ENCODE assay signal across 21 cellular contexts in genomic region chr1:243217401-243217800, GRCh38. TPM values are rescaled to one million over a fixed set of nuclear protein-coding genes. Genes with fewer than 3 reads are reported as not detected.
DNase-seq lines count a peak whose midpoint lies in the region; ATAC-seq and TF ChIP-seq lines count a peak whose summit lies in the region.
"Had no signal": no experiment of that assay in that cellular context is flagged by ENCODE, and none has a peak within 500 bp of the region (broad histone marks: within the 10 kb centered on the region; RNA-seq: fewer than 3 reads in every experiment).

No MANE protein-coding gene starts in this region.

- no peak for TF ChIP-seq CTCF in SK-N-SH (IDR thresholded peaks at IDR 0.05)
- no peak for TF ChIP-seq CTCF in chondrocyte (IDR thresholded peaks at IDR 0.05)
- no peak for TF ChIP-seq CTCF in smooth muscle cell (IDR thresholded peaks at IDR 0.05; ENCODE audit: borderline replicate concordance, insufficient read depth, poor library complexity, severe bottlenecking)

- H3F3A ChIP-seq in SK-N-SH (replicated peaks; ENCODE audit: insufficient read depth) (peaks cover 52% of the 10 kb centered on the region), smooth muscle cell (ENCODE audit: low read depth) (peaks cover 37% of the 10 kb centered on the region)

- H3K4me2 ChIP-seq in SK-N-SH, result no peak overlapping the region
- no peak overlapping the region for H3K4me2 ChIP-seq in smooth muscle cell

- no peak overlapping the region for H2AFZ ChIP-seq in SK-N-SH (ENCODE audit: low read depth)
- no peak overlapping the region for H2AFZ ChIP-seq in smooth muscle cell (ENCODE audit: low read depth)
- H2AFZ ChIP-seq: GM23248 had no signal

- H3K9ac ChIP-seq in SK-N-SH (no peak overlapping the region), smooth muscle cell (ENCODE audit: low read depth) (no peak overlapping the region)
- H3K9ac ChIP-seq: GM23248 had no signal

- H3K36me3 Mint-ChIP-seq in chondrocyte (ENCODE audit: low read depth), result peaks cover 10% of the 10 kb centered on the region

- H3K9me3 Mint-ChIP-seq in chondrocyte (ENCODE audit: low read depth), result no peaks in the 10 kb centered on the region

- no peak for DNase-seq in SK-N-SH
- DNase-seq in chondrocyte (ENCODE audit: low spot score), result no peak
- peak; percentile 72 for DNase-seq in fibroblast of peridontal ligament (ENCODE audit: extremely low read depth)
- no peak for DNase-seq in smooth muscle cell (lab: John Stamatoyannopoulos, UW; ENCODE audit: unreplicated experiment)
- no peak for DNase-seq in glomerular visceral epithelial cell (ENCODE audit: extremely low spot score)
- DNase-seq in NCI-H69 (lab: John Stamatoyannopoulos, UW), result no peak
- no peak for DNase-seq in NCI-H1694 treated with DMSO at 0.1 percent for 48 hours (lab: John Stamatoyannopoulos, UW)
- DNase-seq: KBM-7, MV-4-11, NCI-H1105, NCI-H1436 treated with DMSO at 0.1 percent for 48 hours, NCI-H1930, NCI-H2107, NCI-H524 treated with DMSO at 0.1 percent for 48 hours, Right ventricle myocardium superior, RPMI8226 had no signal

- WGBS in SK-N-SH (ENCODE audit: low lambda C conversion rate), result 88% methylated on average over 2 of the region's 2 CpGs
- 91% methylated on average over 2 of the region's 2 CpGs for WGBS in smooth muscle cell (ENCODE audit: low lambda C conversion rate)

- TF ChIP-seq RAD21 in SK-N-SH (IDR thresholded peaks at IDR 0.05; ENCODE audit: low read length), result no peak

- H3K79me2 ChIP-seq in SK-N-SH (ENCODE audit: insufficient read depth) (peaks cover 100% of the 10 kb centered on the region), smooth muscle cell (ENCODE audit: low read depth) (peaks cover 87% of the 10 kb centered on the region)

- POLR2A ChIA-PET in SK-N-SH (lab: Yijun Ruan, JAX), result no interaction called here

- H3K27me3 Mint-ChIP-seq in chondrocyte (ENCODE audit: low read depth), result no peaks in the 10 kb centered on the region

- CTCF ChIA-PET in SK-N-SH (lab: Yijun Ruan, JAX), result no interaction called here

- H3K9me2 ChIP-seq in SK-N-SH, result no peaks in the 10 kb centered on the region

- no peak for TF ChIP-seq EP300 in SK-N-SH (IDR thresholded peaks at IDR 0.05; ENCODE audit: borderline replicate concordance in 1 of 2, low read depth in 1 of 2, low read length in 1 of 2)

- H3K9me3 ChIP-seq in SK-N-SH (no peaks in the 10 kb centered on the region), smooth muscle cell (replicated peaks; ENCODE audit: low read depth) (no peaks in the 10 kb centered on the region)
- H3K9me3 ChIP-seq: HAP-1, SJSA1 had no signal

- H3K27ac ChIP-seq in SK-N-SH (ENCODE audit: low read depth in 2 of 2, low read length in 1 of 2) (peak overlapping the region; percentile 2 to 53; a peak in 3 of 4 replicates), smooth muscle cell (ENCODE audit: low read depth) (peak overlapping the region; percentile 10)
- H3K27ac ChIP-seq: 22Rv1, GM23248, SJSA1 had no signal

- peaks cover 33% of the 10 kb centered on the region for H3K4me1 Mint-ChIP-seq in chondrocyte (ENCODE audit: low read depth)

- peak overlapping the region; percentile 64 for H3K27ac Mint-ChIP-seq in chondrocyte (ENCODE audit: unreplicated experiment)

- no peak overlapping the region for H3K4me3 Mint-ChIP-seq in chondrocyte (ENCODE audit: unreplicated experiment)

- H3K4me1 ChIP-seq in SK-N-SH (ENCODE audit: control insufficient read depth in 1 of 2, insufficient read depth in 2 of 2, low read depth in 1 of 2, low read length in 1 of 2) (peaks cover 7 to 15% of the 10 kb centered on the region in 2 experiments), smooth muscle cell (ENCODE audit: low read depth) (peaks cover 4% of the 10 kb centered on the region)
- H3K4me1 ChIP-seq: HAP-1, SJSA1 had no signal

- no peak for ATAC-seq in SK-N-SH treated with all-trans-retinoic acid at 6 μM for 48 hours

- peaks cover 66 to 72% of the 10 kb centered on the region in 2 experiments for H3K36me3 ChIP-seq in SK-N-SH (replicated peaks in 1 of 2; ENCODE audit: control insufficient read depth in 1 of 2, insufficient read depth in 2 of 2, low read length in 1 of 2)
- H3K36me3 ChIP-seq in smooth muscle cell (ENCODE audit: low read depth), result peaks cover 6% of the 10 kb centered on the region

- H3K4me3 ChIP-seq in SK-N-SH (ENCODE audit: low read depth in 2 of 2, low read length in 1 of 2), result no peak overlapping the region
- H3K4me3 ChIP-seq in smooth muscle cell, result no peak overlapping the region
- H3K4me3 ChIP-seq: GM23248, HAP-1, SJSA1 had no signal

- H4K20me1 ChIP-seq in SK-N-SH (ENCODE audit: insufficient read depth) (peaks cover 43% of the 10 kb centered on the region), smooth muscle cell (ENCODE audit: low read depth) (peaks cover 66% of the 10 kb centered on the region)

- H3K27me3 ChIP-seq in SK-N-SH (ENCODE audit: insufficient read depth) (no peaks in the 10 kb centered on the region), smooth muscle cell (ENCODE audit: low read depth) (no peaks in the 10 kb centered on the region)
- H3K27me3 ChIP-seq: SJSA1 had no signal

TF ChIP-seq in SK-N-SH, 30 proteins besides CTCF, POLR2A, EP300 and RAD21 (continues in another document):
- TF ChIP-seq, protein P1, sequence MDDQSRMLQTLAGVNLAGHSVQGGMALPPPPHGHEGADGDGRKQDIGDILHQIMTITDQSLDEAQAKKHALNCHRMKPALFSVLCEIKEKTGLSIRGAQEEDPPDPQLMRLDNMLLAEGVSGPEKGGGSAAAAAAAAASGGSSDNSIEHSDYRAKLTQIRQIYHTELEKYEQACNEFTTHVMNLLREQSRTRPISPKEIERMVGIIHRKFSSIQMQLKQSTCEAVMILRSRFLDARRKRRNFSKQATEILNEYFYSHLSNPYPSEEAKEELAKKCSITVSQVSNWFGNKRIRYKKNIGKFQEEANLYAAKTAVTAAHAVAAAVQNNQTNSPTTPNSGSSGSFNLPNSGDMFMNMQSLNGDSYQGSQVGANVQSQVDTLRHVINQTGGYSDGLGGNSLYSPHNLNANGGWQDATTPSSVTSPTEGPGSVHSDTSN (IDR thresholded peaks at IDR 0.05), result no peak
- TF ChIP-seq MEF2A (IDR thresholded peaks at IDR 0.05; ENCODE audit: borderline replicate concordance, low read depth) (no peak), USF1 (IDR thresholded peaks at IDR 0.05; ENCODE audit: borderline replicate concordance, low read depth) (no peak), RXRA (IDR thresholded peaks at IDR 0.05; ENCODE audit: borderline replicate concordance, low read depth) (no peak), FOSL2 (IDR thresholded peaks at IDR 0.05; ENCODE audit: borderline replicate concordance, low read depth) (no peak), GATA2 (CRISPR knock-in tag; IDR thresholded peaks at IDR 0.05) (no peak)

TF ChIP-seq in SK-N-SH treated with all-trans-retinoic acid at 6 μM for 48 hours, 23 proteins besides CTCF, POLR2A, EP300 and RAD21 (continues in another document):
- no peak for TF ChIP-seq TCF4 (CRISPR knock-in tag; IDR thresholded peaks at IDR 0.05; ENCODE audit: borderline replicate concordance)
- no peak for TF ChIP-seq BACH2 (CRISPR knock-in tag; IDR thresholded peaks at IDR 0.05; ENCODE audit: borderline replicate concordance)
- TF ChIP-seq TOX (CRISPR knock-in tag; IDR thresholded peaks at IDR 0.05; ENCODE audit: borderline replicate concordance), result no peak
- no peak for TF ChIP-seq ZNF70 (CRISPR knock-in tag; IDR thresholded peaks at IDR 0.05)
- TF ChIP-seq ZFP3 (CRISPR knock-in tag; IDR thresholded peaks at IDR 0.05), result no peak
- no peak for TF ChIP-seq ZNF8 (CRISPR knock-in tag; IDR thresholded peaks at IDR 0.05)
- no peak for TF ChIP-seq SNAI2 (CRISPR knock-in tag; IDR thresholded peaks at IDR 0.05)
- no peak for TF ChIP-seq ISL1 (CRISPR knock-in tag; IDR thresholded peaks at IDR 0.05)
- TF ChIP-seq, protein P2, sequence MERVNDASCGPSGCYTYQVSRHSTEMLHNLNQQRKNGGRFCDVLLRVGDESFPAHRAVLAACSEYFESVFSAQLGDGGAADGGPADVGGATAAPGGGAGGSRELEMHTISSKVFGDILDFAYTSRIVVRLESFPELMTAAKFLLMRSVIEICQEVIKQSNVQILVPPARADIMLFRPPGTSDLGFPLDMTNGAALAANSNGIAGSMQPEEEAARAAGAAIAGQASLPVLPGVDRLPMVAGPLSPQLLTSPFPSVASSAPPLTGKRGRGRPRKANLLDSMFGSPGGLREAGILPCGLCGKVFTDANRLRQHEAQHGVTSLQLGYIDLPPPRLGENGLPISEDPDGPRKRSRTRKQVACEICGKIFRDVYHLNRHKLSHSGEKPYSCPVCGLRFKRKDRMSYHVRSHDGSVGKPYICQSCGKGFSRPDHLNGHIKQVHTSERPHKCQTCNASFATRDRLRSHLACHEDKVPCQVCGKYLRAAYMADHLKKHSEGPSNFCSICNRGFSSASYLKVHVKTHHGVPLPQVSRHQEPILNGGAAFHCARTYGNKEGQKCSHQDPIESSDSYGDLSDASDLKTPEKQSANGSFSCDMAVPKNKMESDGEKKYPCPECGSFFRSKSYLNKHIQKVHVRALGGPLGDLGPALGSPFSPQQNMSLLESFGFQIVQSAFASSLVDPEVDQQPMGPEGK (CRISPR knock-in tag; IDR thresholded peaks at IDR 0.05; ENCODE audit: borderline replicate concordance), result no peak
- no peak for TF ChIP-seq GLIS3 (CRISPR knock-in tag; IDR thresholded peaks at IDR 0.05)
- TF ChIP-seq CSRNP3 (CRISPR knock-in tag; IDR thresholded peaks at IDR 0.05), result no peak
- TF ChIP-seq ZFP30 (CRISPR knock-in tag; IDR thresholded peaks at IDR 0.05), result no peak

RNA-seq across cellular contexts. Expression of gene CEP170, which starts 37.7 kb away (rescaled TPM):
- polyA plus RNA-seq in SK-N-SH (2012; rRNA removed), result 67.2 and 76.6 TPM in 2 replicates
- polyA plus RNA-seq in SK-N-SH (2012; cell fraction: cytosol; rRNA removed), result 64.6 and 69.6 TPM in 2 replicates
- 100 and 203 TPM in 2 replicates for polyA plus RNA-seq in SK-N-SH (2012; cell fraction: nucleus; rRNA removed)
- 101 to 109 TPM (median 108 TPM) in 3 replicates for total RNA-seq in chondrocyte
- 145 and 175 TPM in 2 replicates for total RNA-seq in smooth muscle cell
- 50.3 and 76.0 TPM in 2 replicates for polyA plus RNA-seq in smooth muscle cell

RNA-seq across cellular contexts. Expression of gene SDCCAG8, which starts 38.4 kb away (rescaled TPM):
- polyA plus RNA-seq in SK-N-SH (2012; rRNA removed), result 22.7 and 26.7 TPM in 2 replicates
- polyA plus RNA-seq in SK-N-SH (2012; cell fraction: cytosol; rRNA removed), result 31.4 and 34.9 TPM in 2 replicates
- polyA plus RNA-seq in SK-N-SH (2012; cell fraction: nucleus; rRNA removed), result 39.2 and 50.7 TPM in 2 replicates
- total RNA-seq in chondrocyte, result 19.8 to 26.5 TPM (median 24.9 TPM) in 3 replicates
- 32.5 and 33.4 TPM in 2 replicates for total RNA-seq in smooth muscle cell
- 30.9 and 33.0 TPM in 2 replicates for polyA plus RNA-seq in smooth muscle cell
